ENCODE assay signal across 12 cellular contexts in the genomic region with DNA sequence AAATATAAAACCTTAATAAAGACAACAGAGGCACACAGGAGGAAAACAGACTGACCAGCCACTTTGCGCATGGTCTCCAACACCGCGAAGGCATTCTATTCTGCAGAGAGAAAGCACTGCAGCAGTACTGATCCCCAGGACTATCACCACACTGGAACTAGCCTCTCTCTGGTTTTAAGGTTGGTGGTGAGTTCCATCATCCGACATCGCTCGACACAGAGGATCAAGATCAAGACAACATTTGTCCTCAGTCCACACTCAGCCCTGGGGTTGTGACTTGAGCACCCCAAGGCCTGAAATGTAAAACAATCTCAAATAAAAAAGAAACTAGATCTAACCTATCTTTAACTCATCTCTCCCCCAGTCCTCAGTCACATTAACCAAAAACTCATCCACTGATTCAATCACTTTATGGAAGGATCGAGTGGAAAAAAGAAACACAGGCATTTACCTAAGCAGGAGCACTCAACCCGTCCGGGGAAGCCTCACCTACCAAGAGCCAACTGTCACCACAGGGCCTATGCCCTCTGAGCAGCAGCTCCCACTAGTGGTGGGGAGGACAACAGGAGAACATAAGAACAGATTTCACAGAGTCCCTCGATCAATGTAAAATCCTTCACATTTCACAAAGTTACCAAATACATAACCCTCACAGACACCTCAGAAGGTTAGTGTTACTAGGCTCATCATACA. TPM values are rescaled to one million over a fixed set of nuclear protein-coding genes. Genes with fewer than 3 reads are reported as not detected.
DNase-seq lines count a peak whose midpoint lies in the region; ATAC-seq and TF ChIP-seq lines count a peak whose summit lies in the region.
"Had no signal": no experiment of that assay in that cellular context is flagged by ENCODE, and none has a peak within 500 bp of the region (broad histone marks: within the 10 kb centered on the region; RNA-seq: fewer than 3 reads in every experiment).

No MANE protein-coding gene starts in this region.

- no peaks in the 10 kb centered on the region for H3K4me1 Mint-ChIP-seq in activated CD8-positive, alpha-beta memory T cell treated with anti-CD3 and anti-CD28 coated beads, Interleukin-2, amount 10 ng/mL, durations not matched to agents 7 days and 5 days
- no peaks in the 10 kb centered on the region for H3K4me1 Mint-ChIP-seq in naive thymus-derived CD8-positive, alpha-beta T cell
- H3K4me1 Mint-ChIP-seq: activated naive CD4-positive, alpha-beta T cell treated with anti-CD3 and anti-CD28 coated beads, Interleukin-2, amount 50 U/mL, for 24 hours had no signal

- no peaks in the 10 kb centered on the region for H3K27me3 ChIP-seq in SJCRH30
- H3K27me3 ChIP-seq: esophagus squamous epithelium had no signal

- H3K9me3 ChIP-seq in HEK293 (ENCODE audit: control insufficient read depth, insufficient read depth, low read depth, low read length) (no peaks in the 10 kb centered on the region), SJCRH30 (replicated peaks) (no peaks in the 10 kb centered on the region)
- H3K9me3 ChIP-seq: esophagus squamous epithelium had no signal

- CTCF ChIA-PET in HEK293 (lab: Yijun Ruan, JAX) = interaction anchor here (1.1 kb wide), 1 partner anchor 9 kb away, joined by 3 read pairs; no protein-coding TSS in a partner anchor
- CTCF ChIA-PET in activated CD8-positive, alpha-beta memory T cell treated with anti-CD3 and anti-CD28 coated beads, Interleukin-2, amount 10 ng/mL, durations not matched to agents 7 days and 5 days (lab: Charles Lee) = no interaction called here

- H3K4me3 ChIP-seq in HEK293 (ENCODE audit: low read depth, low read length) (peak overlapping the region; percentile 4), SJCRH30 (no peak overlapping the region)
- H3K4me3 ChIP-seq: esophagus squamous epithelium had no signal

- H3K27ac Mint-ChIP-seq in activated CD8-positive, alpha-beta memory T cell treated with anti-CD3 and anti-CD28 coated beads, Interleukin-2, amount 10 ng/mL, durations not matched to agents 7 days and 5 days = no peak overlapping the region
- no peak overlapping the region for H3K27ac Mint-ChIP-seq in naive thymus-derived CD8-positive, alpha-beta T cell
- H3K27ac Mint-ChIP-seq: activated naive CD4-positive, alpha-beta T cell treated with anti-CD3 and anti-CD28 coated beads, Interleukin-2, amount 50 U/mL, for 24 hours had no signal

- TF ChIP-seq CTCF in HEK293 (tag by site-specific recombination; IDR thresholded peaks at IDR 0.05) = no peak

- no peaks in the 10 kb centered on the region for H3K36me3 Mint-ChIP-seq in activated CD8-positive, alpha-beta memory T cell treated with anti-CD3 and anti-CD28 coated beads, Interleukin-2, amount 10 ng/mL, durations not matched to agents 7 days and 5 days
- H3K36me3 Mint-ChIP-seq in naive thymus-derived CD8-positive, alpha-beta T cell = no peaks in the 10 kb centered on the region
- H3K36me3 Mint-ChIP-seq: activated naive CD4-positive, alpha-beta T cell treated with anti-CD3 and anti-CD28 coated beads, Interleukin-2, amount 50 U/mL, for 24 hours had no signal

- no peak overlapping the region for H3K4me3 Mint-ChIP-seq in activated CD8-positive, alpha-beta memory T cell treated with anti-CD3 and anti-CD28 coated beads, Interleukin-2, amount 10 ng/mL, durations not matched to agents 7 days and 5 days
- H3K4me3 Mint-ChIP-seq in naive thymus-derived CD8-positive, alpha-beta T cell = no peak overlapping the region
- H3K4me3 Mint-ChIP-seq: activated naive CD4-positive, alpha-beta T cell treated with anti-CD3 and anti-CD28 coated beads, Interleukin-2, amount 50 U/mL, for 24 hours had no signal

- H3K27me3 Mint-ChIP-seq in activated CD8-positive, alpha-beta memory T cell treated with anti-CD3 and anti-CD28 coated beads, Interleukin-2, amount 10 ng/mL, durations not matched to agents 7 days and 5 days = no peaks in the 10 kb centered on the region
- H3K27me3 Mint-ChIP-seq in naive thymus-derived CD8-positive, alpha-beta T cell = peaks cover 0 to 2% (median 0%) of the 10 kb centered on the region in 5 donors

- DNase-seq in DMS53 (lab: John Stamatoyannopoulos, UW) = peak; percentile 45
- DNase-seq in DMS53 treated with DMSO at 0.1 percent for 48 hours (lab: John Stamatoyannopoulos, UW; ENCODE audit: unreplicated experiment) = no peak
- DNase-seq in SJCRH30 = peak; percentile 27 to 40
- DNase-seq in left lobe of liver (ENCODE audit: low spot score) = no peak
- no peak for DNase-seq in C1 segment of cervical spinal cord (lab: John Stamatoyannopoulos, UW)
- DNase-seq in activated CD8-positive, alpha-beta memory T cell treated with anti-CD3 and anti-CD28 coated beads, Interleukin-2, amount 10 ng/mL, durations not matched to agents 7 days and 5 days = no peak
- no peak for DNase-seq in naive thymus-derived CD8-positive, alpha-beta T cell
- DNase-seq: esophagus squamous epithelium, NCI-H1417 treated with DMSO at 0.1 percent for 48 hours, T-helper 9 cell had no signal

- ATAC-seq in left lobe of liver = peak; percentile 76
- ATAC-seq in activated CD8-positive, alpha-beta memory T cell treated with anti-CD3 and anti-CD28 coated beads, Interleukin-2, amount 10 ng/mL, durations not matched to agents 7 days and 5 days = no peak
- no peak for ATAC-seq in naive thymus-derived CD8-positive, alpha-beta T cell

- H3K36me3 ChIP-seq in HEK293 (ENCODE audit: control insufficient read depth in 2 of 2, insufficient read depth in 1 of 2, low read length in 2 of 2) = no peaks in the 10 kb centered on the region
- no peaks in the 10 kb centered on the region for H3K36me3 ChIP-seq in SJCRH30
- H3K36me3 ChIP-seq: esophagus squamous epithelium had no signal

- H3K4me1 ChIP-seq in HEK293 (ENCODE audit: control insufficient read depth, insufficient read depth, low read length) (no peaks in the 10 kb centered on the region), SJCRH30 (no peaks in the 10 kb centered on the region)

- POLR2A ChIA-PET in HEK293 (lab: Yijun Ruan, JAX) = no interaction called here
- POLR2A ChIA-PET in naive thymus-derived CD8-positive, alpha-beta T cell (lab: Charles Lee) = no interaction called here

- H3K27ac ChIP-seq in HEK293 (ENCODE audit: extremely low read depth, low read depth, low read length) (no peak overlapping the region), SJCRH30 (no peak overlapping the region)
- H3K27ac ChIP-seq: esophagus squamous epithelium had no signal

- H3K9me3 Mint-ChIP-seq in activated CD8-positive, alpha-beta memory T cell treated with anti-CD3 and anti-CD28 coated beads, Interleukin-2, amount 10 ng/mL, durations not matched to agents 7 days and 5 days (ENCODE audit: low read depth) = no peaks in the 10 kb centered on the region
- H3K9me3 Mint-ChIP-seq in naive thymus-derived CD8-positive, alpha-beta T cell = no peaks in the 10 kb centered on the region
- H3K9me3 Mint-ChIP-seq: activated naive CD4-positive, alpha-beta T cell treated with anti-CD3 and anti-CD28 coated beads, Interleukin-2, amount 50 U/mL, for 24 hours had no signal

TF ChIP-seq in HEK293, 187 proteins besides CTCF, POLR2A, EP300 and RAD21:
- TF ChIP-seq OVOL3 (tag by site-specific recombination; IDR thresholded peaks at IDR 0.05) = no peak
- no peak for TF ChIP-seq BCL11A (tag by site-specific recombination; IDR thresholded peaks at IDR 0.05; ENCODE audit: low read depth)
- TF ChIP-seq OSR2 (tag by site-specific recombination; IDR thresholded peaks at IDR 0.05) = no peak
- no peak for TF ChIP-seq ZNF274 (IDR thresholded peaks at IDR 0.05; ENCODE audit: low read length)
- TF ChIP-seq ZNF274 (tag by site-specific recombination; IDR thresholded peaks at IDR 0.05; ENCODE audit: borderline replicate concordance) = no peak
- no peak for TF ChIP-seq ZNF266 (tag by site-specific recombination; IDR thresholded peaks at IDR 0.05; ENCODE audit: low read depth)
- no peak for TF ChIP-seq ZNF544 (tag by site-specific recombination; IDR thresholded peaks at IDR 0.05)
- TF ChIP-seq ZNF768 (tag by site-specific recombination; IDR thresholded peaks at IDR 0.05) = no peak
- TF ChIP-seq ZNF843 (tag by site-specific recombination; IDR thresholded peaks at IDR 0.05) = no peak
- no peak for TF ChIP-seq ZBTB7A (tag by site-specific recombination; IDR thresholded peaks at IDR 0.05; ENCODE audit: low read depth)
- TF ChIP-seq ZNF621 (tag by site-specific recombination; IDR thresholded peaks at IDR 0.05) = no peak
- no peak for TF ChIP-seq IKZF3 (tag by site-specific recombination; IDR thresholded peaks at IDR 0.05)
- TF ChIP-seq ZNF292 (tag by site-specific recombination; IDR thresholded peaks at IDR 0.05; ENCODE audit: borderline replicate concordance, low read depth) = no peak
- no peak for TF ChIP-seq ZNF610 (tag by site-specific recombination; IDR thresholded peaks at IDR 0.05; ENCODE audit: borderline replicate concordance)
- no peak for TF ChIP-seq ZNF510 (tag by site-specific recombination; IDR thresholded peaks at IDR 0.05; ENCODE audit: insufficient replicate concordance)

RNA-seq across cellular contexts. Expression of a gene that starts 17.7 kb away (rescaled TPM):
- total RNA-seq in SJCRH30 (2014; rRNA removed; shearing (Covaris generic)) = 2.4 and 2.9 TPM in 2 replicates
- total RNA-seq in left lobe of liver = 0.98 TPM
- not detected for total RNA-seq in activated CD8-positive, alpha-beta memory T cell treated with anti-CD3 and anti-CD28 coated beads, Interleukin-2, amount 10 ng/mL, durations not matched to agents 7 days and 5 days
- not detected for total RNA-seq in naive thymus-derived CD8-positive, alpha-beta T cell
- polyA plus RNA-seq in naive thymus-derived CD8-positive, alpha-beta T cell = under 1 TPM in 1 of 3 donors, not detected in 2; 0.61 TPM

Comparison
In these comparisons a context has a peak if more than half of its experiments do, and no peak if none do; other contexts are left out.
1. DNase-seq: peak in DMS53 (single experiment) and SJCRH30 (2 of 2); none in DMS53 treated with DMSO at 0.1 percent for 48 hours (single experiment), left lobe of liver (single experiment), C1 segment of cervical spinal cord (0 of 14), activated CD8-positive, alpha-beta memory T cell treated with anti-CD3 and anti-CD28 coated beads, Interleukin-2, amount 10 ng/mL, durations not matched to agents 7 days and 5 days (single experiment) and naive thymus-derived CD8-positive, alpha-beta T cell (0 of 10).